ENCODE assay signal across 1 cellular context in genomic region chr17:21286066-21286770, GRCh38.
TF ChIP-seq lines count a peak whose summit lies in the region.

No MANE protein-coding gene starts in this region.

TF ChIP-seq in HepG2, 621 proteins besides CTCF, POLR2A, EP300 and RAD21 (continued from another document and continues in another):
- TF ChIP-seq, protein P1, sequence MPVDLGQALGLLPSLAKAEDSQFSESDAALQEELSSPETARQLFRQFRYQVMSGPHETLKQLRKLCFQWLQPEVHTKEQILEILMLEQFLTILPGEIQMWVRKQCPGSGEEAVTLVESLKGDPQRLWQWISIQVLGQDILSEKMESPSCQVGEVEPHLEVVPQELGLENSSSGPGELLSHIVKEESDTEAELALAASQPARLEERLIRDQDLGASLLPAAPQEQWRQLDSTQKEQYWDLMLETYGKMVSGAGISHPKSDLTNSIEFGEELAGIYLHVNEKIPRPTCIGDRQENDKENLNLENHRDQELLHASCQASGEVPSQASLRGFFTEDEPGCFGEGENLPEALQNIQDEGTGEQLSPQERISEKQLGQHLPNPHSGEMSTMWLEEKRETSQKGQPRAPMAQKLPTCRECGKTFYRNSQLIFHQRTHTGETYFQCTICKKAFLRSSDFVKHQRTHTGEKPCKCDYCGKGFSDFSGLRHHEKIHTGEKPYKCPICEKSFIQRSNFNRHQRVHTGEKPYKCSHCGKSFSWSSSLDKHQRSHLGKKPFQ (CRISPR knock-in tag; IDR thresholded peaks at IDR 0.05; ENCODE audit: insufficient replicate concordance) = peak; percentile 32
- TF ChIP-seq ZNF44 (CRISPR knock-in tag; IDR thresholded peaks at IDR 0.05) = no peak
- TF ChIP-seq ZNF512 (CRISPR knock-in tag; IDR thresholded peaks at IDR 0.05) = no peak
- TF ChIP-seq SIN3B (IDR thresholded peaks at IDR 0.05; ENCODE audit: low read length) = no peak; the same call in 1 of the 2 replicates
- no peak for TF ChIP-seq ONECUT2 (CRISPR knock-in tag; IDR thresholded peaks at IDR 0.05)
- TF ChIP-seq ZKSCAN8 (CRISPR knock-in tag; IDR thresholded peaks at IDR 0.05; ENCODE audit: borderline replicate concordance) = 0 out of 2 replicates have a peak, but pooled peaks have one; percentile 23
- peak; percentile 83 for TF ChIP-seq PHF21A (CRISPR knock-in tag; IDR thresholded peaks at IDR 0.05)
- TF ChIP-seq, protein P2, sequence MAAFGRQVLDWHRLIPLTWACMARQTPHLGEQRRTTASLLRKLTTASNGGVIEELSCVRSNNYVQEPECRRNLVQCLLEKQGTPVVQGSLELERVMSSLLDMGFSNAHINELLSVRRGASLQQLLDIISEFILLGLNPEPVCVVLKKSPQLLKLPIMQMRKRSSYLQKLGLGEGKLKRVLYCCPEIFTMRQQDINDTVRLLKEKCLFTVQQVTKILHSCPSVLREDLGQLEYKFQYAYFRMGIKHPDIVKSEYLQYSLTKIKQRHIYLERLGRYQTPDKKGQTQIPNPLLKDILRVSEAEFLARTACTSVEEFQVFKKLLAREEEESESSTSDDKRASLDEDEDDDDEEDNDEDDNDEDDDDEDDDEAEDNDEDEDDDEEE (CRISPR knock-in tag; IDR thresholded peaks at IDR 0.05) = no peak
- TF ChIP-seq IRX3 (CRISPR knock-in tag; IDR thresholded peaks at IDR 0.05; ENCODE audit: borderline replicate concordance, low read depth) = no peak
- TF ChIP-seq, protein P3, sequence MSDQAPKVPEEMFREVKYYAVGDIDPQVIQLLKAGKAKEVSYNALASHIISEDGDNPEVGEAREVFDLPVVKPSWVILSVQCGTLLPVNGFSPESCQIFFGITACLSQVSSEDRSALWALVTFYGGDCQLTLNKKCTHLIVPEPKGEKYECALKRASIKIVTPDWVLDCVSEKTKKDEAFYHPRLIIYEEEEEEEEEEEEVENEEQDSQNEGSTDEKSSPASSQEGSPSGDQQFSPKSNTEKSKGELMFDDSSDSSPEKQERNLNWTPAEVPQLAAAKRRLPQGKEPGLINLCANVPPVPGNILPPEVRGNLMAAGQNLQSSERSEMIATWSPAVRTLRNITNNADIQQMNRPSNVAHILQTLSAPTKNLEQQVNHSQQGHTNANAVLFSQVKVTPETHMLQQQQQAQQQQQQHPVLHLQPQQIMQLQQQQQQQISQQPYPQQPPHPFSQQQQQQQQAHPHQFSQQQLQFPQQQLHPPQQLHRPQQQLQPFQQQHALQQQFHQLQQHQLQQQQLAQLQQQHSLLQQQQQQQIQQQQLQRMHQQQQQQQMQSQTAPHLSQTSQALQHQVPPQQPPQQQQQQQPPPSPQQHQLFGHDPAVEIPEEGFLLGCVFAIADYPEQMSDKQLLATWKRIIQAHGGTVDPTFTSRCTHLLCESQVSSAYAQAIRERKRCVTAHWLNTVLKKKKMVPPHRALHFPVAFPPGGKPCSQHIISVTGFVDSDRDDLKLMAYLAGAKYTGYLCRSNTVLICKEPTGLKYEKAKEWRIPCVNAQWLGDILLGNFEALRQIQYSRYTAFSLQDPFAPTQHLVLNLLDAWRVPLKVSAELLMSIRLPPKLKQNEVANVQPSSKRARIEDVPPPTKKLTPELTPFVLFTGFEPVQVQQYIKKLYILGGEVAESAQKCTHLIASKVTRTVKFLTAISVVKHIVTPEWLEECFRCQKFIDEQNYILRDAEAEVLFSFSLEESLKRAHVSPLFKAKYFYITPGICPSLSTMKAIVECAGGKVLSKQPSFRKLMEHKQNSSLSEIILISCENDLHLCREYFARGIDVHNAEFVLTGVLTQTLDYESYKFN (CRISPR knock-in tag; conservative IDR thresholded peaks at IDR 0.05) = peak; percentile 77
- TF ChIP-seq PCBP2 (optimal IDR thresholded peaks at IDR 0.05; ENCODE audit: low read depth, low read length, poor library complexity, severe bottlenecking) = no peak
- TF ChIP-seq MAZ (IDR thresholded peaks at IDR 0.05; ENCODE audit: borderline replicate concordance, low read depth, low read length) = peak; percentile 64; the same call in 1 of the 2 replicates
- TF ChIP-seq MAZ (CRISPR knock-in tag; IDR thresholded peaks at IDR 0.05; ENCODE audit: low read depth) = peak; percentile 66; the same call in 1 of the 2 replicates
- TF ChIP-seq ZNF260 (CRISPR knock-in tag; IDR thresholded peaks at IDR 0.05; ENCODE audit: borderline replicate concordance, low read depth) = no peak
- no peak for TF ChIP-seq ZNF451 (CRISPR knock-in tag; IDR thresholded peaks at IDR 0.05)
- peak; percentile 73; the same call in 1 of the 2 replicates for TF ChIP-seq ZNF572 (CRISPR knock-in tag; IDR thresholded peaks at IDR 0.05)
- no peak for TF ChIP-seq KDM1A (CRISPR knock-in tag; IDR thresholded peaks at IDR 0.05)
- TF ChIP-seq SRF (IDR thresholded peaks at IDR 0.05; ENCODE audit: low read depth, low read length) = no peak
- no peak for TF ChIP-seq ZNF773 (CRISPR knock-in tag; IDR thresholded peaks at IDR 0.05; ENCODE audit: borderline replicate concordance)
- TF ChIP-seq ZNF607 (CRISPR knock-in tag; IDR thresholded peaks at IDR 0.05; ENCODE audit: borderline replicate concordance) = no peak
- TF ChIP-seq SOX13 (IDR thresholded peaks at IDR 0.05) = no peak
- peak in 1 of 2 experiments; percentile 60; a peak in 1 of 4 replicates for TF ChIP-seq SOX13 (CRISPR knock-in tag; conservative IDR thresholded peaks at IDR 0.05 in 1 of 2, IDR thresholded peaks at IDR 0.05 in 1 of 2)
- no peak for TF ChIP-seq PHB2 (IDR thresholded peaks at IDR 0.05; ENCODE audit: partially characterized antibody)
- peak; percentile 72 for TF ChIP-seq TBL1XR1 (IDR thresholded peaks at IDR 0.05; ENCODE audit: borderline replicate concordance, low read length, partially characterized antibody)
- no peak for TF ChIP-seq RFXANK (CRISPR knock-in tag; IDR thresholded peaks at IDR 0.05)
- no peak for TF ChIP-seq DBP (CRISPR knock-in tag; IDR thresholded peaks at IDR 0.05; ENCODE audit: not compliant biosample characterization)
- TF ChIP-seq, protein P4, sequence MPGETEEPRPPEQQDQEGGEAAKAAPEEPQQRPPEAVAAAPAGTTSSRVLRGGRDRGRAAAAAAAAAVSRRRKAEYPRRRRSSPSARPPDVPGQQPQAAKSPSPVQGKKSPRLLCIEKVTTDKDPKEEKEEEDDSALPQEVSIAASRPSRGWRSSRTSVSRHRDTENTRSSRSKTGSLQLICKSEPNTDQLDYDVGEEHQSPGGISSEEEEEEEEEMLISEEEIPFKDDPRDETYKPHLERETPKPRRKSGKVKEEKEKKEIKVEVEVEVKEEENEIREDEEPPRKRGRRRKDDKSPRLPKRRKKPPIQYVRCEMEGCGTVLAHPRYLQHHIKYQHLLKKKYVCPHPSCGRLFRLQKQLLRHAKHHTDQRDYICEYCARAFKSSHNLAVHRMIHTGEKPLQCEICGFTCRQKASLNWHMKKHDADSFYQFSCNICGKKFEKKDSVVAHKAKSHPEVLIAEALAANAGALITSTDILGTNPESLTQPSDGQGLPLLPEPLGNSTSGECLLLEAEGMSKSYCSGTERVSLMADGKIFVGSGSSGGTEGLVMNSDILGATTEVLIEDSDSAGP (CRISPR knock-in tag; IDR thresholded peaks at IDR 0.05; ENCODE audit: borderline replicate concordance) = peak; percentile 47; the same call in 1 of the 2 replicates
- TF ChIP-seq, protein P5, sequence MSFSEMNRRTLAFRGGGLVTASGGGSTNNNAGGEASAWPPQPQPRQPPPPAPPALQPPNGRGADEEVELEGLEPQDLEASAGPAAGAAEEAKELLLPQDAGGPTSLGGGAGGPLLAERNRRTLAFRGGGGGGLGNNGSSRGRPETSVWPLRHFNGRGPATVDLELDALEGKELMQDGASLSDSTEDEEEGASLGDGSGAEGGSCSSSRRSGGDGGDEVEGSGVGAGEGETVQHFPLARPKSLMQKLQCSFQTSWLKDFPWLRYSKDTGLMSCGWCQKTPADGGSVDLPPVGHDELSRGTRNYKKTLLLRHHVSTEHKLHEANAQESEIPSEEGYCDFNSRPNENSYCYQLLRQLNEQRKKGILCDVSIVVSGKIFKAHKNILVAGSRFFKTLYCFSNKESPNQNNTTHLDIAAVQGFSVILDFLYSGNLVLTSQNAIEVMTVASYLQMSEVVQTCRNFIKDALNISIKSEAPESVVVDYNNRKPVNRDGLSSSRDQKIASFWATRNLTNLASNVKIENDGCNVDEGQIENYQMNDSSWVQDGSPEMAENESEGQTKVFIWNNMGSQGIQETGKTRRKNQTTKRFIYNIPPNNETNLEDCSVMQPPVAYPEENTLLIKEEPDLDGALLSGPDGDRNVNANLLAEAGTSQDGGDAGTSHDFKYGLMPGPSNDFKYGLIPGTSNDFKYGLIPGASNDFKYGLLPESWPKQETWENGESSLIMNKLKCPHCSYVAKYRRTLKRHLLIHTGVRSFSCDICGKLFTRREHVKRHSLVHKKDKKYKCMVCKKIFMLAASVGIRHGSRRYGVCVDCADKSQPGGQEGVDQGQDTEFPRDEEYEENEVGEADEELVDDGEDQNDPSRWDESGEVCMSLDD (CRISPR knock-in tag; IDR thresholded peaks at IDR 0.05; ENCODE audit: borderline replicate concordance) = no peak
- TF ChIP-seq ZSCAN9 (CRISPR knock-in tag; IDR thresholded peaks at IDR 0.05; ENCODE audit: borderline replicate concordance) = no peak
- TF ChIP-seq, protein P6, sequence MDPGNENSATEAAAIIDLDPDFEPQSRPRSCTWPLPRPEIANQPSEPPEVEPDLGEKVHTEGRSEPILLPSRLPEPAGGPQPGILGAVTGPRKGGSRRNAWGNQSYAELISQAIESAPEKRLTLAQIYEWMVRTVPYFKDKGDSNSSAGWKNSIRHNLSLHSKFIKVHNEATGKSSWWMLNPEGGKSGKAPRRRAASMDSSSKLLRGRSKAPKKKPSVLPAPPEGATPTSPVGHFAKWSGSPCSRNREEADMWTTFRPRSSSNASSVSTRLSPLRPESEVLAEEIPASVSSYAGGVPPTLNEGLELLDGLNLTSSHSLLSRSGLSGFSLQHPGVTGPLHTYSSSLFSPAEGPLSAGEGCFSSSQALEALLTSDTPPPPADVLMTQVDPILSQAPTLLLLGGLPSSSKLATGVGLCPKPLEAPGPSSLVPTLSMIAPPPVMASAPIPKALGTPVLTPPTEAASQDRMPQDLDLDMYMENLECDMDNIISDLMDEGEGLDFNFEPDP (CRISPR knock-in tag; conservative IDR thresholded peaks at IDR 0.05) = 0 out of 2 replicates have a peak, but pooled peaks have one; percentile 66
- peak; percentile 71; the same call in 1 of the 2 replicates for TF ChIP-seq ZNF317 (CRISPR knock-in tag; IDR thresholded peaks at IDR 0.05)
- peak; percentile 52; the same call in 1 of the 2 replicates for TF ChIP-seq MXD1 (CRISPR knock-in tag; IDR thresholded peaks at IDR 0.05)
- peak; percentile 100 for TF ChIP-seq MYNN (CRISPR knock-in tag; IDR thresholded peaks at IDR 0.05; ENCODE audit: low read depth)
- no peak for TF ChIP-seq MEIS1 (CRISPR knock-in tag; IDR thresholded peaks at IDR 0.05; ENCODE audit: borderline replicate concordance)
- no peak; the same call in 1 of the 2 replicates for TF ChIP-seq ZNF547 (CRISPR knock-in tag; IDR thresholded peaks at IDR 0.05)
- TF ChIP-seq ZNF609 (CRISPR knock-in tag; IDR thresholded peaks at IDR 0.05; ENCODE audit: borderline replicate concordance) = 0 out of 2 replicates have a peak, but pooled peaks have one; percentile 46
- no peak for TF ChIP-seq ZNF616 (CRISPR knock-in tag; IDR thresholded peaks at IDR 0.05; ENCODE audit: low read depth)
- no peak for TF ChIP-seq JDP2 (CRISPR knock-in tag; IDR thresholded peaks at IDR 0.05; ENCODE audit: borderline replicate concordance)
- TF ChIP-seq ZNF546 (CRISPR knock-in tag; conservative IDR thresholded peaks at IDR 0.05) = no peak
- peak; percentile 55; the same call in 1 of the 2 replicates for TF ChIP-seq KLF6 (CRISPR knock-in tag; IDR thresholded peaks at IDR 0.05)
- 0 out of 2 replicates have a peak, but pooled peaks have one; percentile 29 for TF ChIP-seq NFYB (CRISPR knock-in tag; IDR thresholded peaks at IDR 0.05)
